1 cellular context compared by ENCODE assay signal in the genomic region with DNA sequence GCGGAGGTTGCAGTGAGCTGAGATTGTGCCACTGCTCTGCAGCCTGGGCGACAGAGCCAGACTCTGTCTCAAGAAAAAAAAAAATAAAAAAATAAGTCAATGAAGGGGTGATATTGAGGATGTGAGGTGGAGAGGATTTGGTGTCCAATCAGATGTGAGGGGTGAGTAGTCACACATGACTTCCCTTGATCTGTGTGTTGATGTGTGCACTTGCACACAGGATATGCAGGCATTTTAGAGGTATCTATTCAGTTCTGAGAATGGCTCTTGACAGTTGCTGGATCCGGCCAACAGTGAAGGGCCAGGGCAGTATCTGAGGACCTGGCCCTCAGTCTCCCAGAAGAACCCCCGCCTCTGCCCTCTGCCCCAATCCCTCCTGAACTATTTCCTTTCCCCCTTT.
A peak's percentile ranks its signal among the peaks of the same experiment; 100 is the strongest.
TF ChIP-seq lines count a peak whose summit lies in the region.

No MANE protein-coding gene starts in this region.

TF ChIP-seq in HepG2, 621 proteins besides CTCF, POLR2A, EP300 and RAD21:
- no peak for TF ChIP-seq MED1 (CRISPR knock-in tag; IDR thresholded peaks at IDR 0.05)
- peak; percentile 45 for TF ChIP-seq HNRNPK (IDR thresholded peaks at IDR 0.05; ENCODE audit: low read depth, low read length, poor library complexity, severe bottlenecking)
- TF ChIP-seq TP53 (CRISPR knock-in tag; conservative IDR thresholded peaks at IDR 0.05): no peak
- no peak for TF ChIP-seq LCORL (IDR thresholded peaks at IDR 0.05)
- no peak for TF ChIP-seq LCORL (CRISPR knock-in tag; IDR thresholded peaks at IDR 0.05)
- TF ChIP-seq, protein P1, sequence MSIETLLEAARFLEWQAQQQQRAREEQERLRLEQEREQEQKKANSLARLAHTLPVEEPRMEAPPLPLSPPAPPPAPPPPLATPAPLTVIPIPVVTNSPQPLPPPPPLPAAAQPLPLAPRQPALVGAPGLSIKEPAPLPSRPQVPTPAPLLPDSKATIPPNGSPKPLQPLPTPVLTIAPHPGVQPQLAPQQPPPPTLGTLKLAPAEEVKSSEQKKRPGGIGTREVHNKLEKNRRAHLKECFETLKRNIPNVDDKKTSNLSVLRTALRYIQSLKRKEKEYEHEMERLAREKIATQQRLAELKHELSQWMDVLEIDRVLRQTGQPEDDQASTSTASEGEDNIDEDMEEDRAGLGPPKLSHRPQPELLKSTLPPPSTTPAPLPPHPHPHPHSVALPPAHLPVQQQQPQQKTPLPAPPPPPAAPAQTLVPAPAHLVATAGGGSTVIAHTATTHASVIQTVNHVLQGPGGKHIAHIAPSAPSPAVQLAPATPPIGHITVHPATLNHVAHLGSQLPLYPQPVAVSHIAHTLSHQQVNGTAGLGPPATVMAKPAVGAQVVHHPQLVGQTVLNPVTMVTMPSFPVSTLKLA (IDR thresholded peaks at IDR 0.05): no peak
- TF ChIP-seq, protein P2, sequence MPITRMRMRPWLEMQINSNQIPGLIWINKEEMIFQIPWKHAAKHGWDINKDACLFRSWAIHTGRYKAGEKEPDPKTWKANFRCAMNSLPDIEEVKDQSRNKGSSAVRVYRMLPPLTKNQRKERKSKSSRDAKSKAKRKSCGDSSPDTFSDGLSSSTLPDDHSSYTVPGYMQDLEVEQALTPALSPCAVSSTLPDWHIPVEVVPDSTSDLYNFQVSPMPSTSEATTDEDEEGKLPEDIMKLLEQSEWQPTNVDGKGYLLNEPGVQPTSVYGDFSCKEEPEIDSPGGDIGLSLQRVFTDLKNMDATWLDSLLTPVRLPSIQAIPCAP (CRISPR knock-in tag; IDR thresholded peaks at IDR 0.05; ENCODE audit: low read depth): no peak
